Comparison of ENCODE assay signal across 8 cellular contexts in the genomic region with DNA sequence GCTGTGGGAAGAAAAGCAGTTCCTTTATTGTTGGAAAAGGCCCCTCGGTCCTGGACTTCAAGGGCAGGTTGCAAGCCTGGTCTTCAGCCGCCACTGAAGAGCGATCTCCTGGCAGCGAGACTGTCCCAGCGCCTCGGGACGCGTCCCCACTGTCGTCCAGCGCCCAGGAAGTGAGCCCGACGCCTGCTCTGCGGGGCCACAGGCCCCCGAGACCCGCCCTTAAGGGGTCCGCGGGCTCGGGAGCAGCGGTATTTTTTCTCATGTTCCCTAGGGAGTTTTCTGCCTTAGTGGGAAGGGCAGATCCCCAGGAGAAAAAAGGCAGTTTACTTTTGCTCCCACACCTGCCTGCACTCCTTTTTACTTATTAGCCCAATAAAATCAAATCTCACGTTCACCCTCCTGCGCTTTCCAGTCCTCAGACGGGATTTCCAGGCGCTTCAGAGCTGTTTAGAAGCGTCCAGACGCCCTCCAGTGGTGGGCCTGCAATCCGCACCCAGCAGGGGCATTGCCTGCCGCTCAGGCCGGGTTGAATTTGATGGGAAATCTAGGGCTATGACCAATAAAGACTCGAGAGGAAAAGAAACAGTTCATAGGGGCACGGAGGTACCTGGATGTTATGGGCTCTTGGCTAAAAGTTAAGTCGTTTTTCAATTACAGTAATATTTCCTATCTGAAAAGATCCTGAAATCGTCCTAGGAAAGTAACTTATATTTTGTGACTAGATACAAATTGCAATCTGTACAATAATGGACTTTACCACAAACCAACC. TPM values are rescaled to one million over a fixed set of nuclear protein-coding genes. Genes with fewer than 3 reads are reported as not detected.
A peak's percentile ranks its signal among the peaks of the same experiment; 100 is the strongest.
DNase-seq lines count a peak whose midpoint lies in the region; ATAC-seq and TF ChIP-seq lines count a peak whose summit lies in the region.

No MANE protein-coding gene starts in this region.

- RAD21 ChIA-PET in HCT116 (lab: Charles Lee; ENCODE audit: low non-redundant PET in 1 of 2, low total read pairs in 2 of 2, uncharacterized antibody in 2 of 2, unreplicated experiment in 2 of 2) = no interaction called here

- peak; percentile 95 for TF ChIP-seq RAD21 in HCT116 (IDR thresholded peaks at IDR 0.05; ENCODE audit: low read depth)

- no peaks in the 10 kb centered on the region for H3K9me2 ChIP-seq in HCT116 (ENCODE audit: insufficient read depth)
- no peaks in the 10 kb centered on the region for H3K9me2 ChIP-seq in MM.1S (replicated peaks; ENCODE audit: insufficient read depth, low read length)

- WGBS in testis, 2 donors = 1 to 2% methylated on average over 19 to 32 of the region's 32 CpGs

- intact Hi-C loops in HCT116 (cut with micrococcal nuclease) = loop anchor here (2.0 to 10.0 kb wide), 5 partner anchors 101 to 1551 kb away; no protein-coding TSS in a partner anchor
- intact Hi-C loops in testis (cut with DNase I; ENCODE audit: low total_unique reads) = no loop called here

- peak overlapping the region; percentile 48 to 63 for H3K4me3 ChIP-seq in HCT116 (replicated peaks in 1 of 2; ENCODE audit: low read depth in 1 of 2, low read length in 2 of 2)
- H3K4me3 ChIP-seq in MM.1S (ENCODE audit: low read length) = peak overlapping the region; percentile 58
- peak overlapping the region; percentile 62 to 71 for H3K4me3 ChIP-seq in testis

- BruUV-seq in HCT116 (replicated peaks; lab: Mats Ljungman, UMichigan) = no TSS peak

- no peak overlapping the region for H3K27ac Mint-ChIP-seq in activated naive CD4-positive, alpha-beta T cell treated with anti-CD3 and anti-CD28 coated beads, Interleukin-2, amount 50 U/mL, for 72 hours

- H3K4me2 ChIP-seq in HCT116 (ENCODE audit: low read length) = peak overlapping the region; percentile 97
- H3K4me2 ChIP-seq in MM.1S (ENCODE audit: low read depth, low read length) = peak overlapping the region; percentile 95

- H2AFZ ChIP-seq in HCT116 (ENCODE audit: low read depth, low read length, poor library complexity, severe bottlenecking) = peak overlapping the region; percentile 97
- H2AFZ ChIP-seq in MM.1S (ENCODE audit: low read length) = peak overlapping the region; percentile 85

- TF ChIP-seq CTCF in HCT116 (IDR thresholded peaks at IDR 0.05 in 2 of 3, conservative IDR thresholded peaks at IDR 0.05 in 1 of 3; ENCODE audit: borderline replicate concordance in 1 of 3, insufficient read depth in 1 of 3, low read depth in 2 of 3, low read length in 2 of 3) (peak; percentile 75 to 98 (median 97); a peak in 5 of 6 replicates), MM.1S (IDR thresholded peaks at IDR 0.05; ENCODE audit: low read length) (peak; percentile 98), omental fat pad (IDR thresholded peaks at IDR 0.05) (peak in 1 of 3 donors; percentile 76), testis (IDR thresholded peaks at IDR 0.05) (peak; percentile 70 to 90 (median 80))

- H3K9ac ChIP-seq in HCT116 (ENCODE audit: low read length) = peak overlapping the region; percentile 45
- peak overlapping the region; percentile 0; the same call in 1 of the 2 replicates for H3K9ac ChIP-seq in MM.1S (ENCODE audit: low read length)

- peaks cover 15% of the 10 kb centered on the region for H3F3A ChIP-seq in MM.1S (ENCODE audit: insufficient read depth, low read length)

- in situ Hi-C loops in SK-MEL-5 (cut with HindIII; ENCODE audit: low pct_unique_long_range_greater_than_20kb, low sequenced_read_pairs) = no loop called here

- POLR2A ChIA-PET in HCT116 (lab: Charles Lee) = no interaction called here

- no peaks in the 10 kb centered on the region for H3K9me3 ChIP-seq in HCT116 (ENCODE audit: control insufficient read depth in 1 of 2, insufficient read depth in 1 of 2, low read depth in 1 of 2, low read length in 2 of 2)
- no peaks in the 10 kb centered on the region for H3K9me3 ChIP-seq in MM.1S (replicated peaks; ENCODE audit: insufficient read depth, low read length)
- no peaks in the 10 kb centered on the region for H3K9me3 ChIP-seq in testis

- CTCF ChIA-PET in HCT116 (lab: Charles Lee) = no interaction called here

- H3K36me3 Mint-ChIP-seq in activated naive CD4-positive, alpha-beta T cell treated with anti-CD3 and anti-CD28 coated beads, Interleukin-2, amount 50 U/mL, for 72 hours = peaks cover 0 to 12% of the 10 kb centered on the region in 2 donors

- H3K4me1 ChIP-seq in HCT116 (ENCODE audit: control insufficient read depth in 1 of 2, insufficient read depth in 2 of 2, low read length in 2 of 2) (peaks cover 8 to 36% of the 10 kb centered on the region in 2 experiments; a peak in 3 of 4 replicates), MM.1S (ENCODE audit: low read length) (no peaks in the 10 kb centered on the region), testis (peaks cover 13% of the 10 kb centered on the region)

- H3K27me3 ChIP-seq in HCT116 (ENCODE audit: insufficient read depth, low read length) = no peaks in the 10 kb centered on the region
- no peaks in the 10 kb centered on the region for H3K27me3 ChIP-seq in MM.1S (replicated peaks; ENCODE audit: insufficient read depth, low read length)
- H3K27me3 ChIP-seq in testis = no peaks in the 10 kb centered on the region

- TF ChIP-seq POLR2A in HCT116 (IDR thresholded peaks at IDR 0.05; ENCODE audit: borderline replicate concordance, extremely low read depth, insufficient read depth, insufficient read length) = no peak
- no peak for TF ChIP-seq POLR2A in testis (IDR thresholded peaks at IDR 0.05)

- no peak overlapping the region; the same call in 1 of the 2 replicates for H3K27ac ChIP-seq in HCT116 (ENCODE audit: low read depth, low read length)
- no peak overlapping the region for H3K27ac ChIP-seq in MM.1S (ENCODE audit: low read length)
- peak overlapping the region; percentile 58 to 65 for H3K27ac ChIP-seq in testis

- H4K20me1 ChIP-seq in HCT116 (ENCODE audit: insufficient read depth) = no peaks in the 10 kb centered on the region
- H4K20me1 ChIP-seq in MM.1S (ENCODE audit: insufficient read depth, low read length) = no peaks in the 10 kb centered on the region

- H3K36me3 ChIP-seq in HCT116 (ENCODE audit: control insufficient read depth in 1 of 2, insufficient read depth in 2 of 2, low read length in 2 of 2) (no peaks in the 10 kb centered on the region), MM.1S (replicated peaks; ENCODE audit: insufficient read depth, low read length) (no peaks in the 10 kb centered on the region), testis (ENCODE audit: low read depth, missing control alignments) (no peaks in the 10 kb centered on the region)

- H3K79me2 ChIP-seq in HCT116 (ENCODE audit: insufficient read depth, low read length) (no peaks in the 10 kb centered on the region), MM.1S (ENCODE audit: low read length) (no peaks in the 10 kb centered on the region)

- H3K9me3 Mint-ChIP-seq in activated naive CD4-positive, alpha-beta T cell treated with anti-CD3 and anti-CD28 coated beads, Interleukin-2, amount 50 U/mL, for 72 hours = no peaks in the 10 kb centered on the region

- DNase-seq in GDM1 (lab: John Stamatoyannopoulos, UW) (peak; percentile 51), HCT116 (ENCODE audit: low read depth, low spot score) (peak; percentile 86), MM.1S (peak; percentile 89), SK-MEL-5 (ENCODE audit: low read depth, low spot score) (peak; percentile 90), glomerular endothelial cell (ENCODE audit: extremely low read depth, low read depth, low spot score) (peak; percentile 83), omental fat pad (ENCODE audit: low spot score) (peak; percentile 67), testis (peak; percentile 91)
- peak in 1 of 2 donors; percentile 79 for DNase-seq in activated naive CD4-positive, alpha-beta T cell treated with anti-CD3 and anti-CD28 coated beads, Interleukin-2, amount 50 U/mL, for 72 hours (ENCODE audit: low spot score in 2 of 2)

- ATAC-seq in HCT116 (peak; percentile 71), omental fat pad (ENCODE audit: low FRiP score) (peak; percentile 48)
- peak; percentile 77 to 80 for ATAC-seq in activated naive CD4-positive, alpha-beta T cell treated with anti-CD3 and anti-CD28 coated beads, Interleukin-2, amount 50 U/mL, for 72 hours

TF ChIP-seq in HCT116, 20 proteins besides CTCF, POLR2A, EP300 and RAD21 (continues in another document):
- TF ChIP-seq ZNF274 (IDR thresholded peaks at IDR 0.05; ENCODE audit: low read depth, low read length) (no peak), TCF7L2 (IDR thresholded peaks at IDR 0.05; ENCODE audit: borderline replicate concordance, extremely low read depth, insufficient read depth, insufficient read length) (no peak), SRF (IDR thresholded peaks at IDR 0.05; ENCODE audit: low read depth) (no peak)
- TF ChIP-seq, protein P1, sequence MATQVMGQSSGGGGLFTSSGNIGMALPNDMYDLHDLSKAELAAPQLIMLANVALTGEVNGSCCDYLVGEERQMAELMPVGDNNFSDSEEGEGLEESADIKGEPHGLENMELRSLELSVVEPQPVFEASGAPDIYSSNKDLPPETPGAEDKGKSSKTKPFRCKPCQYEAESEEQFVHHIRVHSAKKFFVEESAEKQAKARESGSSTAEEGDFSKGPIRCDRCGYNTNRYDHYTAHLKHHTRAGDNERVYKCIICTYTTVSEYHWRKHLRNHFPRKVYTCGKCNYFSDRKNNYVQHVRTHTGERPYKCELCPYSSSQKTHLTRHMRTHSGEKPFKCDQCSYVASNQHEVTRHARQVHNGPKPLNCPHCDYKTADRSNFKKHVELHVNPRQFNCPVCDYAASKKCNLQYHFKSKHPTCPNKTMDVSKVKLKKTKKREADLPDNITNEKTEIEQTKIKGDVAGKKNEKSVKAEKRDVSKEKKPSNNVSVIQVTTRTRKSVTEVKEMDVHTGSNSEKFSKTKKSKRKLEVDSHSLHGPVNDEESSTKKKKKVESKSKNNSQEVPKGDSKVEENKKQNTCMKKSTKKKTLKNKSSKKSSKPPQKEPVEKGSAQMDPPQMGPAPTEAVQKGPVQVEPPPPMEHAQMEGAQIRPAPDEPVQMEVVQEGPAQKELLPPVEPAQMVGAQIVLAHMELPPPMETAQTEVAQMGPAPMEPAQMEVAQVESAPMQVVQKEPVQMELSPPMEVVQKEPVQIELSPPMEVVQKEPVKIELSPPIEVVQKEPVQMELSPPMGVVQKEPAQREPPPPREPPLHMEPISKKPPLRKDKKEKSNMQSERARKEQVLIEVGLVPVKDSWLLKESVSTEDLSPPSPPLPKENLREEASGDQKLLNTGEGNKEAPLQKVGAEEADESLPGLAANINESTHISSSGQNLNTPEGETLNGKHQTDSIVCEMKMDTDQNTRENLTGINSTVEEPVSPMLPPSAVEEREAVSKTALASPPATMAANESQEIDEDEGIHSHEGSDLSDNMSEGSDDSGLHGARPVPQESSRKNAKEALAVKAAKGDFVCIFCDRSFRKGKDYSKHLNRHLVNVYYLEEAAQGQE (IDR thresholded peaks at IDR 0.05; ENCODE audit: low read depth) = no peak

RNA-seq across cellular contexts. Expression of a gene that starts 2.8 kb away (rescaled TPM):
- total RNA-seq in HCT116 (2021; ENCODE audit: unreplicated experiment) (0.22 TPM), glomerular endothelial cell (9.1 and 15.6 TPM in 2 replicates), omental fat pad (10 to 100 TPM in 3 of 4 donors, 1 to 10 TPM in 1; 9.0 to 26.3 (median 14.0) TPM), testis (1 to 10 TPM; 3.5 to 5.4 TPM)
- polyA plus RNA-seq in HCT116 (2012) = 0.04 and 0.08 TPM in 2 replicates
- total RNA-seq in SK-MEL-5 (2014; rRNA removed; shearing (Covaris generic)) = 1.6 and 2.1 TPM in 2 replicates
- polyA plus RNA-seq in SK-MEL-5 (2015; cell fraction: cytosol; rRNA removed) = 5.6 and 15.3 TPM in 2 replicates
- polyA plus RNA-seq in SK-MEL-5 (2015; cell fraction: nucleus; rRNA removed) = 3.5 and 20.6 TPM in 2 replicates
- not detected for total RNA-seq in activated naive CD4-positive, alpha-beta T cell treated with anti-CD3 and anti-CD28 coated beads, Interleukin-2, amount 50 U/mL, for 72 hours
- polyA plus RNA-seq in testis (ENCODE audit: insufficient read depth, low read depth, low replicate concordance) = 2.6 TPM

Comparison
In these comparisons a context has a peak if more than half of its experiments do, and no peak if none do; other contexts are left out.
1. H3K27ac ChIP-seq: peak in testis (2 of 2); none in HCT116 (single experiment) and MM.1S (single experiment).
2. Peak in every context shown above with its lines, with median percentiles within 50 percentile points of each other: ATAC-seq and H3K4me3 ChIP-seq.